In genomic region chr20:23088891-23089290, GRCh38 we compare ENCODE assay signal across 34 cellular contexts. TPM values are rescaled to one million over a fixed set of nuclear protein-coding genes. Genes with fewer than 3 reads are reported as not detected.
"Had no signal": no experiment of that assay in that cellular context is flagged by ENCODE, and none has a peak within 500 bp of the region (broad histone marks: within the 10 kb centered on the region; RNA-seq: fewer than 3 reads in every experiment).

No MANE protein-coding gene starts in this region.

- H3K4me3 ChIP-seq: left ventricle myocardium inferior, lung, ovary, smooth muscle cell, tibial nerve, upper lobe of left lung, vagina had no signal

- H3K27ac ChIP-seq: left ventricle myocardium inferior, ovary, vagina had no signal

- H3K4me2 ChIP-seq: smooth muscle cell had no signal

- H3K36me3 ChIP-seq: left ventricle myocardium inferior, neutrophil, ovary, tibial nerve, upper lobe of left lung, vagina had no signal

- H3K9me3 ChIP-seq: left ventricle myocardium inferior, neutrophil, ovary, tibial nerve, upper lobe of left lung, vagina had no signal

- ATAC-seq: right cardiac atrium; stimulated activated memory B cell treated with anti-CD40 and anti-IgM and Interleukin-4, amounts not matched to agents 10 μg/mL and 1 μg/mL and 100 μg/mL, for 72 hours; stimulated activated naive CD8-positive, alpha-beta T cell treated with anti-CD3 and anti-CD28 coated beads, Interleukin-15, amount 100 ng/mL, for 72 hours had no signal

- H3K27me3 ChIP-seq: ovary, tibial nerve, upper lobe of left lung, vagina had no signal

- DNase-seq: hypothalamus; islet precursor cell; left ventricle myocardium inferior; mesendoderm; naive B cell; occipital lobe; ovary; stimulated activated CD4-positive, alpha-beta T cell treated with anti-CD3 and anti-CD28 coated beads, Interleukin-1b, Interleukin-23, amount 100 ng/mL, for 48 hours; stimulated activated CD4-positive, alpha-beta T cell treated with anti-CD3 and anti-CD28 coated beads, Interleukin-2, amount 100 ng/mL, for 48 hours; stimulated activated CD4-positive, alpha-beta T cell treated with anti-CD3 and anti-CD28 coated beads, Interleukin-4, amount 100 ng/mL, for 4 hours; stimulated activated CD8-positive, alpha-beta memory T cell treated with anti-CD3 and anti-CD28 coated beads, Interleukin-4, amount 100 ng/mL, for 48 hours; stimulated activated naive CD4-positive, alpha-beta T cell treated with Interleukin-2 at 50 U/mL for 16 hours; stimulated activated naive CD8-positive, alpha-beta T cell treated with anti-CD3 and anti-CD28 coated beads, Interleukin-15, amount 100 ng/mL, for 72 hours; substantia nigra had no signal

RNA-seq across cellular contexts. Expression of gene CD93, which starts 2.8 kb away (rescaled TPM):
- total RNA-seq: progenitor cell of endocrine pancreas, smooth muscle cell had no signal
- polyA plus RNA-seq: smooth muscle cell had no signal

RNA-seq across cellular contexts. Expression of gene SSTR4, which starts 53.8 kb away (rescaled TPM):
- total RNA-seq: kidney epithelial cell, left ventricle myocardium inferior, lower leg skin, lung, mesothelial cell of epicardium, mononuclear cell, neural crest cell, occipital lobe, progenitor cell of endocrine pancreas, pulmonary artery endothelial cell, renal cortical epithelial cell, right cardiac atrium, skeletal muscle tissue, smooth muscle cell, temporal lobe, tibial nerve, urinary bladder, vagina had no signal
- polyA plus RNA-seq: ovary, right cardiac atrium, smooth muscle cell, thymus had no signal
